Comparison of ENCODE assay signal across 18 cellular contexts in the genomic region with DNA sequence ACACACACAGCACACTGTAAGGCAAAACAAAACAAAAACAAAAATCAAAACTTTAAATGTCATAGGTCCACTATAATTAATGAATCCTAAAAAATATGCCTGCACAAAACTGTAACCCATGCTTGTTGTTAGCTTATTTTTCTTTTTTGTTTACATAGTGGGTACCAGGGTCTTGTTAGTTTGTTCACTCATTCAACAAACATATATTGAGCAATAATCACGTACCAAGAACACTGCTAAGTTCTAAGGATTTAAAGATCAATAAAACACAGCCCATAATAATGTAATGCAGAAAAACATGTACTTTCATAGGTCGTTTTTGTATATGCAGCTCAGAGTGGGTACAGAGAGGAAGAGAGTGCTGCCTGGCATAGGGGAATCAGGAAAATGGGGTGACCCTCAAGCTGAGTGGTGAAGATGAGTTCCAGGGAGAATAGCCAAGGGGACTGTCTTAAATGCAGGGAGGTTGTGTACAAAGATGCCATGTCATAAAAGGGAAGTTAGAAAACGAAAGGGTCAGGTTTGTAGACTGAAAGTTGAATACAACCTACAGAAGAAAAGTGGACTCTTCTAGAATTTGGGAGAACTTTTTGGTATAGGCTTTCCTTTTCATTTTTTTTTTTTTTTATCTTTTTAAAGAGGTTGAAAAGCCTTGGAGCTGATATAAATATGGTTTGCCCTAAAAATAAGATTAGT.
"Had no signal": no experiment of that assay in that cellular context is flagged by ENCODE, and none has a peak within 500 bp of the region (broad histone marks: within the 10 kb centered on the region; RNA-seq: fewer than 3 reads in every experiment).

No MANE protein-coding gene starts in this region.

- H3K27me3 ChIP-seq: dorsolateral prefrontal cortex, heart left ventricle, pancreas, testis, tibial nerve, upper lobe of right lung, vagina had no signal

- H3K36me3 ChIP-seq: heart left ventricle, pancreas, tibial nerve, upper lobe of right lung, vagina had no signal

- DNase-seq: dorsolateral prefrontal cortex; effector CD8-positive, alpha-beta T cell; foreskin melanocyte; heart left ventricle; hippocampal formation; left colon; mesendoderm; naive B cell; occipital lobe; pancreas; right cardiac atrium; stimulated activated CD4-positive, alpha-beta T cell treated with anti-CD3 and anti-CD28 coated beads, Interleukin-2, amount 100 ng/mL, for 48 hours; testis; upper lobe of right lung had no signal

- H3K4me3 ChIP-seq: dorsolateral prefrontal cortex, heart left ventricle, pancreas, smooth muscle cell, testis, tibial nerve, upper lobe of right lung, vagina had no signal

- FAIRE-seq: pancreas had no signal

- H3K4me2 ChIP-seq: smooth muscle cell had no signal

- H3K4me1 ChIP-seq: heart left ventricle, pancreas, testis, tibial nerve, upper lobe of right lung, vagina had no signal

- H3K9me3 ChIP-seq: heart left ventricle, pancreas, testis, tibial nerve, upper lobe of right lung, vagina had no signal

- H3K27ac ChIP-seq: dorsolateral prefrontal cortex, heart left ventricle, pancreas, testis, tibial nerve, upper lobe of right lung, vagina had no signal

- ATAC-seq: heart left ventricle; left colon; pancreas; right cardiac atrium; stimulated activated memory B cell treated with anti-CD40 and anti-IgM and Interleukin-4, amounts not matched to agents 10 μg/mL and 1 μg/mL and 100 μg/mL, for 72 hours; upper lobe of right lung had no signal
